Comparison of ENCODE assay signal across 18 cellular contexts in genomic region chr11:283405-284080, GRCh38. TPM values are rescaled to one million over a fixed set of nuclear protein-coding genes. Genes with fewer than 3 reads are reported as not detected.
A peak's percentile ranks its signal among the peaks of the same experiment; 100 is the strongest.
DNase-seq lines count a peak whose midpoint lies in the region; ATAC-seq and TF ChIP-seq lines count a peak whose summit lies in the region.
"Had no signal": no experiment of that assay in that cellular context is flagged by ENCODE, and none has a peak within 500 bp of the region (broad histone marks: within the 10 kb centered on the region; RNA-seq: fewer than 3 reads in every experiment).

No MANE protein-coding gene starts in this region.

- H3K4me3 Mint-ChIP-seq in activated CD8-positive, alpha-beta memory T cell treated with anti-CD3 and anti-CD28 coated beads, Interleukin-2, amount 10 ng/mL, durations not matched to agents 7 days and 5 days = no peak overlapping the region
- peak overlapping the region; percentile 70 for H3K4me3 Mint-ChIP-seq in activated naive CD8-positive, alpha-beta T cell treated with anti-CD3 and anti-CD28 coated beads, Interleukin-2, amount 50 U/mL, for 24 hours

- 82% methylated on average over 19 of the region's 22 CpGs for WGBS in hepatocyte (ENCODE audit: low lambda C conversion rate, missing lambda C conversion rate)

- H3K36me3 ChIP-seq in HEK293 (ENCODE audit: control insufficient read depth in 2 of 2, insufficient read depth in 1 of 2, low read length in 2 of 2) (no peaks in the 10 kb centered on the region), hepatocyte (replicated peaks; ENCODE audit: insufficient read depth, low read depth) (no peaks in the 10 kb centered on the region)

- H2AFZ ChIP-seq in hepatocyte = no peak overlapping the region

- TF ChIP-seq CTCF in HEK293 (tag by site-specific recombination; IDR thresholded peaks at IDR 0.05) (no peak), hepatocyte (IDR thresholded peaks at IDR 0.05; ENCODE audit: poor library complexity) (no peak)

- peaks cover 43% of the 10 kb centered on the region for H3K27me3 Mint-ChIP-seq in activated CD8-positive, alpha-beta memory T cell treated with anti-CD3 and anti-CD28 coated beads, Interleukin-2, amount 10 ng/mL, durations not matched to agents 7 days and 5 days
- peaks cover 36% of the 10 kb centered on the region for H3K27me3 Mint-ChIP-seq in activated naive CD8-positive, alpha-beta T cell treated with anti-CD3 and anti-CD28 coated beads, Interleukin-2, amount 50 U/mL, for 24 hours

- no peak for ATAC-seq in activated CD8-positive, alpha-beta memory T cell treated with anti-CD3 and anti-CD28 coated beads, Interleukin-2, amount 10 ng/mL, durations not matched to agents 7 days and 5 days
- no peak for ATAC-seq in activated naive CD8-positive, alpha-beta T cell treated with anti-CD3 and anti-CD28 coated beads, Interleukin-2, amount 50 U/mL, for 24 hours
- no peak for ATAC-seq in GM21786 (IDR thresholded peaks at IDR 0.05; ENCODE audit: unreplicated experiment)
- ATAC-seq: PC-3 had no signal

- H3K27ac ChIP-seq in HEK293 (ENCODE audit: extremely low read depth, low read depth, low read length) = no peak overlapping the region
- H3K27ac ChIP-seq in hepatocyte = no peak overlapping the region

- H3K9me3 ChIP-seq in HEK293 (ENCODE audit: control insufficient read depth, insufficient read depth, low read depth, low read length) (no peaks in the 10 kb centered on the region), hepatocyte (ENCODE audit: low read depth) (no peaks in the 10 kb centered on the region)

- H3K27me3 ChIP-seq in hepatocyte = no peaks in the 10 kb centered on the region

- CTCF ChIA-PET in activated CD8-positive, alpha-beta memory T cell treated with anti-CD3 and anti-CD28 coated beads, Interleukin-2, amount 10 ng/mL, durations not matched to agents 7 days and 5 days (lab: Charles Lee) = interaction anchor here (1.2 to 2.2 kb wide), 2 partner anchors 33 to 76 kb away, joined by 3 to 8 read pairs; partner anchors contain the start of genes BET1L and RIC8A
- CTCF ChIA-PET in HEK293 (lab: Yijun Ruan, JAX) = interaction anchor here (0.7 to 1.8 kb wide), 3 partner anchors 22 to 435 kb away, joined by 4 to 8 read pairs (median 5); no protein-coding TSS in a partner anchor

- POLR2A ChIA-PET in HEK293 (lab: Yijun Ruan, JAX) = no interaction called here

- no peaks in the 10 kb centered on the region for H3K9me2 ChIP-seq in hepatocyte (replicated peaks; ENCODE audit: insufficient read depth)

- H3K4me1 Mint-ChIP-seq in activated CD8-positive, alpha-beta memory T cell treated with anti-CD3 and anti-CD28 coated beads, Interleukin-2, amount 10 ng/mL, durations not matched to agents 7 days and 5 days = peaks cover 53% of the 10 kb centered on the region
- peaks cover 58% of the 10 kb centered on the region for H3K4me1 Mint-ChIP-seq in activated naive CD8-positive, alpha-beta T cell treated with anti-CD3 and anti-CD28 coated beads, Interleukin-2, amount 50 U/mL, for 24 hours

- H3K36me3 Mint-ChIP-seq in activated CD8-positive, alpha-beta memory T cell treated with anti-CD3 and anti-CD28 coated beads, Interleukin-2, amount 10 ng/mL, durations not matched to agents 7 days and 5 days = peaks cover 15% of the 10 kb centered on the region
- H3K36me3 Mint-ChIP-seq in activated naive CD8-positive, alpha-beta T cell treated with anti-CD3 and anti-CD28 coated beads, Interleukin-2, amount 50 U/mL, for 24 hours (ENCODE audit: low read depth) = peaks cover 3% of the 10 kb centered on the region

- DNase-seq in activated CD8-positive, alpha-beta memory T cell treated with anti-CD3 and anti-CD28 coated beads, Interleukin-2, amount 10 ng/mL, durations not matched to agents 7 days and 5 days = peak; percentile 35
- DNase-seq in activated CD8-positive, alpha-beta memory T cell treated with anti-CD3 and anti-CD28 coated beads, Interleukin-2, amount 50 U/mL, for 48 hours = no peak
- DNase-seq in activated naive CD8-positive, alpha-beta T cell treated with anti-CD3 and anti-CD28 coated beads, Interleukin-2, amount 50 U/mL, for 24 hours = no peak
- DNase-seq in posterior vena cava (ENCODE audit: low spot score) = peak; percentile 42
- no peak for DNase-seq in hepatocyte (ENCODE audit: low spot score)
- DNase-seq in NCI-H82 (lab: John Stamatoyannopoulos, UW) = no peak
- DNase-seq: activated gamma-delta T cell treated with Interleukin-2 at 50 U/mL for 16 hours, caudate nucleus, foreskin melanocyte, GOT3, IMR-90, NCI-H1048, NCI-H2171, occipital lobe, PC-3 had no signal

- no peaks in the 10 kb centered on the region for H4K20me1 ChIP-seq in hepatocyte (ENCODE audit: insufficient read depth, poor library complexity, severe bottlenecking)

- no peak overlapping the region for H3K4me3 ChIP-seq in HEK293 (ENCODE audit: low read depth, low read length)
- no peak overlapping the region for H3K4me3 ChIP-seq in hepatocyte

- H3K9me3 Mint-ChIP-seq in activated CD8-positive, alpha-beta memory T cell treated with anti-CD3 and anti-CD28 coated beads, Interleukin-2, amount 10 ng/mL, durations not matched to agents 7 days and 5 days (ENCODE audit: low read depth) = no peaks in the 10 kb centered on the region
- H3K9me3 Mint-ChIP-seq in activated naive CD8-positive, alpha-beta T cell treated with anti-CD3 and anti-CD28 coated beads, Interleukin-2, amount 50 U/mL, for 24 hours = no peaks in the 10 kb centered on the region

- intact Hi-C loops in posterior vena cava (cut with DNase I) = no loop called here

- H3K4me1 ChIP-seq in HEK293 (ENCODE audit: control insufficient read depth, insufficient read depth, low read length) = no peaks in the 10 kb centered on the region
- peaks cover 6% of the 10 kb centered on the region for H3K4me1 ChIP-seq in hepatocyte (ENCODE audit: insufficient read depth)

- no peak overlapping the region for H3K4me2 ChIP-seq in hepatocyte

- H3K79me2 ChIP-seq in hepatocyte = no peaks in the 10 kb centered on the region

- no peak overlapping the region for H3K27ac Mint-ChIP-seq in activated CD8-positive, alpha-beta memory T cell treated with anti-CD3 and anti-CD28 coated beads, Interleukin-2, amount 10 ng/mL, durations not matched to agents 7 days and 5 days
- peak overlapping the region; percentile 51 for H3K27ac Mint-ChIP-seq in activated naive CD8-positive, alpha-beta T cell treated with anti-CD3 and anti-CD28 coated beads, Interleukin-2, amount 50 U/mL, for 24 hours

TF ChIP-seq in HEK293, 187 proteins besides CTCF, POLR2A, EP300 and RAD21 (continues in another document):
- TF ChIP-seq SETDB1 (IDR thresholded peaks at IDR 0.05; ENCODE audit: insufficient read length, low read length) = peak; percentile 55
- no peak for TF ChIP-seq ZBTB21 (tag by site-specific recombination; IDR thresholded peaks at IDR 0.05)
- TF ChIP-seq ZNF423 (tag by site-specific recombination; IDR thresholded peaks at IDR 0.05) = no peak
- no peak for TF ChIP-seq ZNF501 (tag by site-specific recombination; IDR thresholded peaks at IDR 0.05)
- TF ChIP-seq TRIM28 (IDR thresholded peaks at IDR 0.05; ENCODE audit: borderline replicate concordance, low read length) = 0 out of 2 replicates have a peak, but pooled peaks have one; percentile 44
- TF ChIP-seq KLF9 (tag by site-specific recombination; IDR thresholded peaks at IDR 0.05; ENCODE audit: low read depth) = no peak
- no peak for TF ChIP-seq TCF7L2 (IDR thresholded peaks at IDR 0.05; ENCODE audit: borderline replicate concordance, low read depth, low read length)
- no peak for TF ChIP-seq PRDM6 (tag by site-specific recombination; IDR thresholded peaks at IDR 0.05)
- no peak for TF ChIP-seq MYNN (tag by site-specific recombination; IDR thresholded peaks at IDR 0.05; ENCODE audit: borderline replicate concordance)

RNA-seq across cellular contexts. Expression of gene NLRP6, which starts 5.3 kb away (rescaled TPM):
- 1 to 10 TPM; 3.8 to 6.9 TPM for total RNA-seq in activated CD8-positive, alpha-beta memory T cell treated with anti-CD3 and anti-CD28 coated beads, Interleukin-2, amount 10 ng/mL, durations not matched to agents 7 days and 5 days
- total RNA-seq in posterior vena cava (under 1 TPM; 0.38 to 0.42 TPM), hepatocyte (not detected in 2 replicates)
- polyA plus RNA-seq in hepatocyte = 1.4 TPM in 1 of 2 replicates, not detected in the other
- total RNA-seq: IMR-90, occipital lobe, PC-3, skeletal muscle tissue had no signal
- polyA plus RNA-seq: IMR-90 had no signal

RNA-seq across cellular contexts. Expression of gene PGGHG, which starts 5.4 kb away (rescaled TPM):
- total RNA-seq in activated CD8-positive, alpha-beta memory T cell treated with anti-CD3 and anti-CD28 coated beads, Interleukin-2, amount 10 ng/mL, durations not matched to agents 7 days and 5 days = 100 to 1,000 TPM; 214 to 229 TPM
- total RNA-seq in posterior vena cava = 10 to 100 TPM; 18.8 to 20.7 TPM
- 12.0 and 19.2 TPM in 2 replicates for total RNA-seq in hepatocyte
- polyA plus RNA-seq in hepatocyte = 27.9 and 44.0 TPM in 2 replicates

RNA-seq across cellular contexts. Expression of gene IFITM5, which starts 15.8 kb away (rescaled TPM):
- not detected for total RNA-seq in activated CD8-positive, alpha-beta memory T cell treated with anti-CD3 and anti-CD28 coated beads, Interleukin-2, amount 10 ng/mL, durations not matched to agents 7 days and 5 days
- total RNA-seq in posterior vena cava (not detected), hepatocyte (not detected in 2 replicates)
- polyA plus RNA-seq in hepatocyte = 0.36 TPM in 1 of 2 replicates, not detected in the other
- total RNA-seq: IMR-90, occipital lobe, PC-3, skeletal muscle tissue had no signal
- polyA plus RNA-seq: IMR-90 had no signal

RNA-seq across cellular contexts. Expression of gene IFITM2, which starts 24.1 kb away (rescaled TPM):
- total RNA-seq in activated CD8-positive, alpha-beta memory T cell treated with anti-CD3 and anti-CD28 coated beads, Interleukin-2, amount 10 ng/mL, durations not matched to agents 7 days and 5 days = 1,000 to 10,000 TPM in 1 of 2 experiments, 100 to 1,000 TPM in 1; 646 to 1,401 TPM
- total RNA-seq in posterior vena cava = 100 to 1,000 TPM; 647 to 724 TPM
- 59.2 and 74.6 TPM in 2 replicates for total RNA-seq in hepatocyte
- polyA plus RNA-seq in hepatocyte = 504 and 535 TPM in 2 replicates

RNA-seq across cellular contexts. Expression of gene IFITM1, which starts 30.3 kb away (rescaled TPM):
- 100 to 1,000 TPM; 459 to 909 TPM for total RNA-seq in activated CD8-positive, alpha-beta memory T cell treated with anti-CD3 and anti-CD28 coated beads, Interleukin-2, amount 10 ng/mL, durations not matched to agents 7 days and 5 days
- total RNA-seq in posterior vena cava (100 to 1,000 TPM; 205 to 275 TPM), hepatocyte (98.0 and 98.9 TPM in 2 replicates)
- polyA plus RNA-seq in hepatocyte = 159 and 201 TPM in 2 replicates

Comparison
In these comparisons a context has a peak if more than half of its experiments do, and no peak if none do; other contexts are left out.
1. DNase-seq: peak in activated CD8-positive, alpha-beta memory T cell treated with anti-CD3 and anti-CD28 coated beads, Interleukin-2, amount 10 ng/mL, durations not matched to agents 7 days and 5 days (single experiment) and posterior vena cava (single experiment); none in activated CD8-positive, alpha-beta memory T cell treated with anti-CD3 and anti-CD28 coated beads, Interleukin-2, amount 50 U/mL, for 48 hours (single experiment), activated naive CD8-positive, alpha-beta T cell treated with anti-CD3 and anti-CD28 coated beads, Interleukin-2, amount 50 U/mL, for 24 hours (single experiment), hepatocyte (single experiment) and NCI-H82 (single experiment).
2. RNA of gene PGGHG, which starts 5.4 kb away (total RNA-seq): 214 to 229 TPM in activated CD8-positive, alpha-beta memory T cell treated with anti-CD3 and anti-CD28 coated beads, Interleukin-2, amount 10 ng/mL, durations not matched to agents 7 days and 5 days; 18.8 to 20.7 TPM in posterior vena cava and 12.0 to 19.2 TPM in hepatocyte; every median in the first group is over 4 times any median in the second.